In genomic region chr15:70087708-70088352, GRCh38 we compare ENCODE assay signal across 32 cellular contexts. TPM values are rescaled to one million over a fixed set of nuclear protein-coding genes. Genes with fewer than 3 reads are reported as not detected.
A peak's percentile ranks its signal among the peaks of the same experiment; 100 is the strongest.
DNase-seq lines count a peak whose midpoint lies in the region; ATAC-seq and TF ChIP-seq lines count a peak whose summit lies in the region.
"Had no signal": no experiment of that assay in that cellular context is flagged by ENCODE, and none has a peak within 500 bp of the region (broad histone marks: within the 10 kb centered on the region; RNA-seq: fewer than 3 reads in every experiment).

No MANE protein-coding gene starts in this region.

- peak in 2 of 3 experiments; percentile 55 to 60 for DNase-seq in NCI-H1417 (lab: John Stamatoyannopoulos, UW)
- DNase-seq in NCI-H1417 treated with DMSO at 0.1 percent for 48 hours (lab: John Stamatoyannopoulos, UW), result no peak
- peak; percentile 4 for DNase-seq in chondrocyte (ENCODE audit: low spot score)
- DNase-seq in memory B cell (ENCODE audit: low spot score in 2 of 2), result no peak
- DNase-seq in Ammon's horn (ENCODE audit: low spot score), result no peak
- no peak for DNase-seq in lower leg skin (ENCODE audit: low spot score in 2 of 2)
- DNase-seq in UCSD-AML1 (lab: John Stamatoyannopoulos, UW; ENCODE audit: unreplicated experiment), result no peak
- DNase-seq in caudate nucleus (lab: John Stamatoyannopoulos, UW), result no peak
- DNase-seq: activated CD4-positive, alpha-beta T cell treated with anti-CD3 and anti-CD28 coated beads for 36 hours; activated CD8-positive, alpha-beta T cell treated with anti-CD3 and anti-CD28 coated beads, Interleukin-2, amount 10 ng/mL, durations not matched to agents 7 days and 5 days; activated naive CD8-positive, alpha-beta T cell treated with anti-CD3 and anti-CD28 coated beads for 36 hours; DND-41; GF-D8; head of caudate nucleus; left ventricle myocardium superior; midbrain; MM.1S; naive B cell; NCI-H2081; NCI-H526 treated with DMSO at 0.1 percent for 48 hours; occipital lobe; SHP77; T-helper 2 cell; transverse colon had no signal

- H3K36me3 Mint-ChIP-seq in chondrocyte (ENCODE audit: low read depth) (peaks cover 51% of the 10 kb centered on the region), memory B cell (peaks cover 51% of the 10 kb centered on the region)

- no peak overlapping the region for H3K4me3 ChIP-seq in lower leg skin (ENCODE audit: low read depth, poor library complexity, severe bottlenecking)
- H3K4me3 ChIP-seq: ascending aorta, cardiac muscle cell, transverse colon had no signal

- ATAC-seq in memory B cell (ENCODE audit: low read depth), result no peak
- ATAC-seq: activated CD4-positive, alpha-beta T cell treated with anti-CD3 and anti-CD28 coated beads for 36 hours; activated CD8-positive, alpha-beta T cell treated with anti-CD3 and anti-CD28 coated beads, Interleukin-2, amount 10 ng/mL, durations not matched to agents 7 days and 5 days; esophagus mucosa; Panc1; stimulated activated memory B cell treated with anti-CD40 and anti-IgM and Interleukin-4, amounts not matched to agents 10 μg/mL and 1 μg/mL and 100 μg/mL, for 72 hours had no signal

- intact Hi-C loops in lower leg skin (cut with DNase I; ENCODE audit: low total_unique reads), result no loop called here

- H3K9me3 Mint-ChIP-seq in chondrocyte (ENCODE audit: low read depth) (no peaks in the 10 kb centered on the region), memory B cell (no peaks in the 10 kb centered on the region)
- H3K9me3 Mint-ChIP-seq: activated naive CD8-positive, alpha-beta T cell treated with anti-CD3 and anti-CD28 coated beads for 36 hours; activated T-helper 2 cell treated with anti-CD3 and anti-CD28 coated beads, Interferon-gamma antibody, Interleukin-2, Interleukin-4, amounts not matched to agents 10 μg/mL and 5 μg/mL and 100 μg/mL, durations not matched to agents 14 hours and 24 hours and 36 hours; stimulated activated memory B cell treated with anti-CD40 and anti-IgM and Interleukin-4, amounts not matched to agents 10 μg/mL and 1 μg/mL and 100 μg/mL, for 72 hours had no signal

- no peak overlapping the region for H3K27ac ChIP-seq in caudate nucleus (ENCODE audit: low read depth, low read length)
- H3K27ac ChIP-seq: 22Rv1, ascending aorta, cardiac muscle cell, KMS-11 had no signal

- H3K27me3 Mint-ChIP-seq in chondrocyte (ENCODE audit: low read depth), result no peaks in the 10 kb centered on the region
- H3K27me3 Mint-ChIP-seq in memory B cell, result no peaks in the 10 kb centered on the region
- H3K27me3 Mint-ChIP-seq: activated CD4-positive, alpha-beta T cell treated with anti-CD3 and anti-CD28 coated beads for 36 hours; activated naive CD8-positive, alpha-beta T cell treated with anti-CD3 and anti-CD28 coated beads for 36 hours; naive B cell; stimulated activated memory B cell treated with anti-CD40 and anti-IgM and Interleukin-4, amounts not matched to agents 10 μg/mL and 1 μg/mL and 100 μg/mL, for 72 hours had no signal

- WGBS in lower leg skin, 2 donors, result 76 to 83% methylated on average over 12 of the region's 12 CpGs

- H3K4me1 Mint-ChIP-seq in chondrocyte (ENCODE audit: low read depth) (peaks cover 17% of the 10 kb centered on the region), memory B cell (peaks cover 80% of the 10 kb centered on the region)

- TF ChIP-seq CTCF in chondrocyte (IDR thresholded peaks at IDR 0.05) (no peak), lower leg skin (IDR thresholded peaks at IDR 0.05) (no peak)

- H3K4me3 Mint-ChIP-seq in chondrocyte (ENCODE audit: unreplicated experiment) (no peak overlapping the region), memory B cell (peak overlapping the region; percentile 18)
- H3K4me3 Mint-ChIP-seq: activated CD4-positive, alpha-beta T cell treated with anti-CD3 and anti-CD28 coated beads for 36 hours; activated CD8-positive, alpha-beta T cell treated with anti-CD3 and anti-CD28 coated beads, Interleukin-2, amount 10 ng/mL, durations not matched to agents 7 days and 5 days; activated naive CD8-positive, alpha-beta T cell treated with anti-CD3 and anti-CD28 coated beads for 36 hours; stimulated activated memory B cell treated with anti-CD40 and anti-IgM and Interleukin-4, amounts not matched to agents 10 μg/mL and 1 μg/mL and 100 μg/mL, for 72 hours had no signal

- H3K27ac Mint-ChIP-seq in chondrocyte (ENCODE audit: unreplicated experiment) (no peak overlapping the region), memory B cell (peak overlapping the region; percentile 10)
- H3K27ac Mint-ChIP-seq: activated CD4-positive, alpha-beta T cell treated with anti-CD3 and anti-CD28 coated beads for 36 hours; activated CD8-positive, alpha-beta T cell treated with anti-CD3 and anti-CD28 coated beads, Interleukin-2, amount 10 ng/mL, durations not matched to agents 7 days and 5 days; activated naive CD8-positive, alpha-beta T cell treated with anti-CD3 and anti-CD28 coated beads for 36 hours; stimulated activated memory B cell treated with anti-CD40 and anti-IgM and Interleukin-4, amounts not matched to agents 10 μg/mL and 1 μg/mL and 100 μg/mL, for 72 hours had no signal

- no peak for TF ChIP-seq POLR2A in lower leg skin (IDR thresholded peaks at IDR 0.05)

RNA-seq across cellular contexts. Expression of gene TLE3, which starts 9.9 kb away (rescaled TPM):
- total RNA-seq in chondrocyte (36.9 to 53.4 TPM (median 51.3 TPM) in 3 replicates), lower leg skin (100 to 1,000 TPM in 3 of 4 donors, 10 to 100 TPM in 1; 95.7 to 136 (median 124) TPM)

Comparison
In these comparisons a context has a peak if more than half of its experiments do, and no peak if none do; other contexts are left out.
1. DNase-seq: peak in NCI-H1417 (2 of 3) and chondrocyte (single experiment); none in NCI-H1417 treated with DMSO at 0.1 percent for 48 hours (single experiment), memory B cell (0 of 2), Ammon's horn (single experiment), lower leg skin (0 of 2), UCSD-AML1 (single experiment) and caudate nucleus (0 of 61).